Comparison of ENCODE assay signal across 1 cellular context in the genomic region with DNA sequence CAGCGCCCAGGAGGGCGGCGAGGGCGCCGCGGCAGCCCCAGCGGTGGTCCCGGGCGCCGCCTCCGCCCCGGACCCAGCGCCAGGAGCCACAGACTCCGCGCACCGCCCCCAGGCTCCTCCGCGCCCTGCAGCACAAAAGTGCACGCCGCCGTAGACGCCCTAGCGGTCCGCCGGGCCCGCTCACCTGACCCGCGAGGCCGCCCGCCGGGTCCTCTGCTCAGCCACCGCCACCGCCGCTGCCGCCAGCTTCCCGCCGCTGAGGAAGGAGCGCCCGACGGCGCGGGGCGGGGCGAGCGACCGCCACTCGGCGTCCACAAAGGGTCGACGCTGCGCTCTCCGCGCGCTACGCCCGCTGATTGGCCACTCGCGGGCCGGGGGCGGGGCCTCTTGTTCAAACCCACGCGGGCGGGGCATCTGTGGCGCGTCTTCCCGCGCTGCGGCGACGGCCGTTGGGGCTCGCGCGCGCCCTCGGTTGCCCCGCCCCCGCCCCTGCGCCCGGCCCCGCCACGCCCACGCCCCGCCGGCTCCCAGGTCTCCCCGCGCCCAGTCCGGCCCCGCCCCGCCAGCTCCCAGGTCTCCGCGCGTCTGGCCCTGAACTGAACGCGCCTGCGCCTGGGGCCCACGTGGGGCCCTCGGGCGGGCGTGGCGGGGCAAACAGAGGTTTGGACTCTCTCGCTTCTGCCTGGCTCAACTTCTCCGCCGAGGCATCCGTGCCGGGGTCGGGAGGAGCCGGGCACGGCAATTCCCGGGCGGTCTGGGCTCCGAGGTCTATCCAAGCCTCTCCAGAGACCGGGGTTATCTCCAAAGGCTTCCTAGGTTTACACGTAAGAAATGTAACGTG.
TF ChIP-seq lines count a peak whose summit lies in the region.

A gene (minus strand): TSS at position 269 of the 841 bp plus-strand sequence. CDS start 9,154 bp downstream, outside the sequence.

TF ChIP-seq in GM12878, 131 proteins besides CTCF, POLR2A, EP300 and RAD21 (continued from another document and continues in another):
- TF ChIP-seq ETV6 (conservative IDR thresholded peaks at IDR 0.05 in 1 of 2, IDR thresholded peaks at IDR 0.05 in 1 of 2; ENCODE audit: borderline replicate concordance in 1 of 2, low read depth in 1 of 2) (no peak), ZNF24 (IDR thresholded peaks at IDR 0.05) (no peak), LARP7 (IDR thresholded peaks at IDR 0.05) (peak; percentile 97), HDAC6 (IDR thresholded peaks at IDR 0.05; ENCODE audit: unreplicated experiment) (no peak), ZSCAN29 (IDR thresholded peaks at IDR 0.05) (no peak), EGR1 (IDR thresholded peaks at IDR 0.05; ENCODE audit: borderline replicate concordance in 1 of 2, low read depth in 2 of 2, low read length in 2 of 2) (peak; percentile 40 to 93), ZNF207 (IDR thresholded peaks at IDR 0.05; ENCODE audit: borderline replicate concordance) (peak; percentile 43; the same call in 1 of the 2 replicates), CHD2 (IDR thresholded peaks at IDR 0.05; ENCODE audit: borderline replicate concordance, low read depth, low read length) (peak; percentile 71), HCFC1 (IDR thresholded peaks at IDR 0.05; ENCODE audit: low read length) (no peak; the same call in 1 of the 2 replicates), YBX1 (IDR thresholded peaks at IDR 0.05) (no peak), STAT1 (conservative IDR thresholded peaks at IDR 0.05) (no peak), TCF3 (IDR thresholded peaks at IDR 0.05; ENCODE audit: borderline replicate concordance, insufficient read depth, low read depth, low read length) (0 out of 2 replicates have a peak, but pooled peaks have one; percentile 2), MYC (IDR thresholded peaks at IDR 0.05; ENCODE audit: insufficient read depth, insufficient read length, insufficient replicate concordance, low read length, severe bottlenecking) (no peak), HDAC2 (IDR thresholded peaks at IDR 0.05) (no peak), HDGF (IDR thresholded peaks at IDR 0.05) (no peak), NR2C2 (IDR thresholded peaks at IDR 0.05; ENCODE audit: borderline replicate concordance, control insufficient read depth, insufficient read length, low read depth) (no peak), NBN (IDR thresholded peaks at IDR 0.05) (0 out of 2 replicates have a peak, but pooled peaks have one; percentile 57), RELA (IDR thresholded peaks at IDR 0.05; ENCODE audit: borderline replicate concordance, partially characterized antibody) (peak; percentile 33), ZNF217 (IDR thresholded peaks at IDR 0.05) (no peak), FOXK2 (IDR thresholded peaks at IDR 0.05) (no peak), SPI1 (IDR thresholded peaks at IDR 0.05; ENCODE audit: borderline replicate concordance, insufficient read depth, low read depth, low read length) (no peak)
- TF ChIP-seq, protein P1, sequence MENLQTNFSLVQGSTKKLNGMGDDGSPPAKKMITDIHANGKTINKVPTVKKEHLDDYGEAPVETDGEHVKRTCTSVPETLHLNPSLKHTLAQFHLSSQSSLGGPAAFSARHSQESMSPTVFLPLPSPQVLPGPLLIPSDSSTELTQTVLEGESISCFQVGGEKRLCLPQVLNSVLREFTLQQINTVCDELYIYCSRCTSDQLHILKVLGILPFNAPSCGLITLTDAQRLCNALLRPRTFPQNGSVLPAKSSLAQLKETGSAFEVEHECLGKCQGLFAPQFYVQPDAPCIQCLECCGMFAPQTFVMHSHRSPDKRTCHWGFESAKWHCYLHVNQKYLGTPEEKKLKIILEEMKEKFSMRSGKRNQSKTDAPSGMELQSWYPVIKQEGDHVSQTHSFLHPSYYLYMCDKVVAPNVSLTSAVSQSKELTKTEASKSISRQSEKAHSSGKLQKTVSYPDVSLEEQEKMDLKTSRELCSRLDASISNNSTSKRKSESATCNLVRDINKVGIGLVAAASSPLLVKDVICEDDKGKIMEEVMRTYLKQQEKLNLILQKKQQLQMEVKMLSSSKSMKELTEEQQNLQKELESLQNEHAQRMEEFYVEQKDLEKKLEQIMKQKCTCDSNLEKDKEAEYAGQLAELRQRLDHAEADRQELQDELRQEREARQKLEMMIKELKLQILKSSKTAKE (IDR thresholded peaks at IDR 0.05; ENCODE audit: low read depth, poor library complexity, severe bottlenecking): no peak
- TF ChIP-seq, protein P2, sequence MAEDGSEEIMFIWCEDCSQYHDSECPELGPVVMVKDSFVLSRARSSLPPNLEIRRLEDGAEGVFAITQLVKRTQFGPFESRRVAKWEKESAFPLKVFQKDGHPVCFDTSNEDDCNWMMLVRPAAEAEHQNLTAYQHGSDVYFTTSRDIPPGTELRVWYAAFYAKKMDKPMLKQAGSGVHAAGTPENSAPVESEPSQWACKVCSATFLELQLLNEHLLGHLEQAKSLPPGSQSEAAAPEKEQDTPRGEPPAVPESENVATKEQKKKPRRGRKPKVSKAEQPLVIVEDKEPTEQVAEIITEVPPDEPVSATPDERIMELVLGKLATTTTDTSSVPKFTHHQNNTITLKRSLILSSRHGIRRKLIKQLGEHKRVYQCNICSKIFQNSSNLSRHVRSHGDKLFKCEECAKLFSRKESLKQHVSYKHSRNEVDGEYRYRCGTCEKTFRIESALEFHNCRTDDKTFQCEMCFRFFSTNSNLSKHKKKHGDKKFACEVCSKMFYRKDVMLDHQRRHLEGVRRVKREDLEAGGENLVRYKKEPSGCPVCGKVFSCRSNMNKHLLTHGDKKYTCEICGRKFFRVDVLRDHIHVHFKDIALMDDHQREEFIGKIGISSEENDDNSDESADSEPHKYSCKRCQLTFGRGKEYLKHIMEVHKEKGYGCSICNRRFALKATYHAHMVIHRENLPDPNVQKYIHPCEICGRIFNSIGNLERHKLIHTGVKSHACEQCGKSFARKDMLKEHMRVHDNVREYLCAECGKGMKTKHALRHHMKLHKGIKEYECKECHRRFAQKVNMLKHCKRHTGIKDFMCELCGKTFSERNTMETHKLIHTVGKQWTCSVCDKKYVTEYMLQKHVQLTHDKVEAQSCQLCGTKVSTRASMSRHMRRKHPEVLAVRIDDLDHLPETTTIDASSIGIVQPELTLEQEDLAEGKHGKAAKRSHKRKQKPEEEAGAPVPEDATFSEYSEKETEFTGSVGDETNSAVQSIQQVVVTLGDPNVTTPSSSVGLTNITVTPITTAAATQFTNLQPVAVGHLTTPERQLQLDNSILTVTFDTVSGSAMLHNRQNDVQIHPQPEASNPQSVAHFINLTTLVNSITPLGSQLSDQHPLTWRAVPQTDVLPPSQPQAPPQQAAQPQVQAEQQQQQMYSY (CRISPR knock-in tag; IDR thresholded peaks at IDR 0.05): no peak
- TF ChIP-seq, protein P3, sequence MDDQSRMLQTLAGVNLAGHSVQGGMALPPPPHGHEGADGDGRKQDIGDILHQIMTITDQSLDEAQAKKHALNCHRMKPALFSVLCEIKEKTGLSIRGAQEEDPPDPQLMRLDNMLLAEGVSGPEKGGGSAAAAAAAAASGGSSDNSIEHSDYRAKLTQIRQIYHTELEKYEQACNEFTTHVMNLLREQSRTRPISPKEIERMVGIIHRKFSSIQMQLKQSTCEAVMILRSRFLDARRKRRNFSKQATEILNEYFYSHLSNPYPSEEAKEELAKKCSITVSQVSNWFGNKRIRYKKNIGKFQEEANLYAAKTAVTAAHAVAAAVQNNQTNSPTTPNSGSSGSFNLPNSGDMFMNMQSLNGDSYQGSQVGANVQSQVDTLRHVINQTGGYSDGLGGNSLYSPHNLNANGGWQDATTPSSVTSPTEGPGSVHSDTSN (IDR thresholded peaks at IDR 0.05; ENCODE audit: insufficient replicate concordance, low read depth, low read length): peak; percentile 35
- TF ChIP-seq, protein P4, sequence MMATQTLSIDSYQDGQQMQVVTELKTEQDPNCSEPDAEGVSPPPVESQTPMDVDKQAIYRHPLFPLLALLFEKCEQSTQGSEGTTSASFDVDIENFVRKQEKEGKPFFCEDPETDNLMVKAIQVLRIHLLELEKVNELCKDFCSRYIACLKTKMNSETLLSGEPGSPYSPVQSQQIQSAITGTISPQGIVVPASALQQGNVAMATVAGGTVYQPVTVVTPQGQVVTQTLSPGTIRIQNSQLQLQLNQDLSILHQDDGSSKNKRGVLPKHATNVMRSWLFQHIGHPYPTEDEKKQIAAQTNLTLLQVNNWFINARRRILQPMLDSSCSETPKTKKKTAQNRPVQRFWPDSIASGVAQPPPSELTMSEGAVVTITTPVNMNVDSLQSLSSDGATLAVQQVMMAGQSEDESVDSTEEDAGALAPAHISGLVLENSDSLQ (IDR thresholded peaks at IDR 0.05): no peak
- TF ChIP-seq, protein P5, sequence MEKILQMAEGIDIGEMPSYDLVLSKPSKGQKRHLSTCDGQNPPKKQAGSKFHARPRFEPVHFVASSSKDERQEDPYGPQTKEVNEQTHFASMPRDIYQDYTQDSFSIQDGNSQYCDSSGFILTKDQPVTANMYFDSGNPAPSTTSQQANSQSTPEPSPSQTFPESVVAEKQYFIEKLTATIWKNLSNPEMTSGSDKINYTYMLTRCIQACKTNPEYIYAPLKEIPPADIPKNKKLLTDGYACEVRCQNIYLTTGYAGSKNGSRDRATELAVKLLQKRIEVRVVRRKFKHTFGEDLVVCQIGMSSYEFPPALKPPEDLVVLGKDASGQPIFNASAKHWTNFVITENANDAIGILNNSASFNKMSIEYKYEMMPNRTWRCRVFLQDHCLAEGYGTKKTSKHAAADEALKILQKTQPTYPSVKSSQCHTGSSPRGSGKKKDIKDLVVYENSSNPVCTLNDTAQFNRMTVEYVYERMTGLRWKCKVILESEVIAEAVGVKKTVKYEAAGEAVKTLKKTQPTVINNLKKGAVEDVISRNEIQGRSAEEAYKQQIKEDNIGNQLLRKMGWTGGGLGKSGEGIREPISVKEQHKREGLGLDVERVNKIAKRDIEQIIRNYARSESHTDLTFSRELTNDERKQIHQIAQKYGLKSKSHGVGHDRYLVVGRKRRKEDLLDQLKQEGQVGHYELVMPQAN (conservative IDR thresholded peaks at IDR 0.05): peak; percentile 94
- TF ChIP-seq, protein P6, sequence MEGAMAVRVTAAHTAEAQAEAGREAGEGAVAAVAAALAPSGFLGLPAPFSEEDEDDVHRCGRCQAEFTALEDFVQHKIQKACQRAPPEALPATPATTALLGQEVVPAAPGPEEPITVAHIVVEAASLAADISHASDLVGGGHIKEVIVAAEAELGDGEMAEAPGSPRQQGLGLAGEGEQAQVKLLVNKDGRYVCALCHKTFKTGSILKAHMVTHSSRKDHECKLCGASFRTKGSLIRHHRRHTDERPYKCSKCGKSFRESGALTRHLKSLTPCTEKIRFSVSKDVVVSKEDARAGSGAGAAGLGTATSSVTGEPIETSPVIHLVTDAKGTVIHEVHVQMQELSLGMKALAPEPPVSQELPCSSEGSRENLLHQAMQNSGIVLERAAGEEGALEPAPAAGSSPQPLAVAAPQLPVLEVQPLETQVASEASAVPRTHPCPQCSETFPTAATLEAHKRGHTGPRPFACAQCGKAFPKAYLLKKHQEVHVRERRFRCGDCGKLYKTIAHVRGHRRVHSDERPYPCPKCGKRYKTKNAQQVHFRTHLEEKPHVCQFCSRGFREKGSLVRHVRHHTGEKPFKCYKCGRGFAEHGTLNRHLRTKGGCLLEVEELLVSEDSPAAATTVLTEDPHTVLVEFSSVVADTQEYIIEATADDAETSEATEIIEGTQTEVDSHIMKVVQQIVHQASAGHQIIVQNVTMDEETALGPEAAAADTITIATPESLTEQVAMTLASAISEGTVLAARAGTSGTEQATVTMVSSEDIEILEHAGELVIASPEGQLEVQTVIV (IDR thresholded peaks at IDR 0.05; ENCODE audit: borderline replicate concordance, partially characterized antibody): no peak
- TF ChIP-seq, protein P7, sequence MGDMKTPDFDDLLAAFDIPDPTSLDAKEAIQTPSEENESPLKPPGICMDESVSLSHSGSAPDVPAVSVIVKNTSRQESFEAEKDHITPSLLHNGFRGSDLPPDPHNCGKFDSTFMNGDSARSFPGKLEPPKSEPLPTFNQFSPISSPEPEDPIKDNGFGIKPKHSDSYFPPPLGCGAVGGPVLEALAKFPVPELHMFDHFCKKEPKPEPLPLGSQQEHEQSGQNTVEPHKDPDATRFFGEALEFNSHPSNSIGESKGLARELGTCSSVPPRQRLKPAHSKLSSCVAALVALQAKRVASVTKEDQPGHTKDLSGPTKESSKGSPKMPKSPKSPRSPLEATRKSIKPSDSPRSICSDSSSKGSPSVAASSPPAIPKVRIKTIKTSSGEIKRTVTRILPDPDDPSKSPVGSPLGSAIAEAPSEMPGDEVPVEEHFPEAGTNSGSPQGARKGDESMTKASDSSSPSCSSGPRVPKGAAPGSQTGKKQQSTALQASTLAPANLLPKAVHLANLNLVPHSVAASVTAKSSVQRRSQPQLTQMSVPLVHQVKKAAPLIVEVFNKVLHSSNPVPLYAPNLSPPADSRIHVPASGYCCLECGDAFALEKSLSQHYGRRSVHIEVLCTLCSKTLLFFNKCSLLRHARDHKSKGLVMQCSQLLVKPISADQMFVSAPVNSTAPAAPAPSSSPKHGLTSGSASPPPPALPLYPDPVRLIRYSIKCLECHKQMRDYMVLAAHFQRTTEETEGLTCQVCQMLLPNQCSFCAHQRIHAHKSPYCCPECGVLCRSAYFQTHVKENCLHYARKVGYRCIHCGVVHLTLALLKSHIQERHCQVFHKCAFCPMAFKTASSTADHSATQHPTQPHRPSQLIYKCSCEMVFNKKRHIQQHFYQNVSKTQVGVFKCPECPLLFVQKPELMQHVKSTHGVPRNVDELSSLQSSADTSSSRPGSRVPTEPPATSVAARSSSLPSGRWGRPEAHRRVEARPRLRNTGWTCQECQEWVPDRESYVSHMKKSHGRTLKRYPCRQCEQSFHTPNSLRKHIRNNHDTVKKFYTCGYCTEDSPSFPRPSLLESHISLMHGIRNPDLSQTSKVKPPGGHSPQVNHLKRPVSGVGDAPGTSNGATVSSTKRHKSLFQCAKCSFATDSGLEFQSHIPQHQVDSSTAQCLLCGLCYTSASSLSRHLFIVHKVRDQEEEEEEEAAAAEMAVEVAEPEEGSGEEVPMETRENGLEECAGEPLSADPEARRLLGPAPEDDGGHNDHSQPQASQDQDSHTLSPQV (IDR thresholded peaks at IDR 0.05): no peak; the same call in 1 of the 2 replicates
- TF ChIP-seq, protein P8, sequence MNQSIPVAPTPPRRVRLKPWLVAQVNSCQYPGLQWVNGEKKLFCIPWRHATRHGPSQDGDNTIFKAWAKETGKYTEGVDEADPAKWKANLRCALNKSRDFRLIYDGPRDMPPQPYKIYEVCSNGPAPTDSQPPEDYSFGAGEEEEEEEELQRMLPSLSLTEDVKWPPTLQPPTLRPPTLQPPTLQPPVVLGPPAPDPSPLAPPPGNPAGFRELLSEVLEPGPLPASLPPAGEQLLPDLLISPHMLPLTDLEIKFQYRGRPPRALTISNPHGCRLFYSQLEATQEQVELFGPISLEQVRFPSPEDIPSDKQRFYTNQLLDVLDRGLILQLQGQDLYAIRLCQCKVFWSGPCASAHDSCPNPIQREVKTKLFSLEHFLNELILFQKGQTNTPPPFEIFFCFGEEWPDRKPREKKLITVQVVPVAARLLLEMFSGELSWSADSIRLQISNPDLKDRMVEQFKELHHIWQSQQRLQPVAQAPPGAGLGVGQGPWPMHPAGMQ (IDR thresholded peaks at IDR 0.05; ENCODE audit: borderline replicate concordance): no peak
